In genomic region chr15:73753250-73754130, GRCh38 we compare ENCODE assay signal across 8 cellular contexts. TPM values are rescaled to one million over a fixed set of nuclear protein-coding genes. Genes with fewer than 3 reads are reported as not detected.
DNase-seq lines count a peak whose midpoint lies in the region; FAIRE-seq and TF ChIP-seq lines count a peak whose summit lies in the region.

INSYN1 (minus strand) TSS chr15:73753351; CDS start chr15:73751130, 2,221 bp downstream.

- H3K9me1 ChIP-seq in keratinocyte (ENCODE audit: control insufficient read depth, extremely low read depth, insufficient read depth, low read length), result no peaks in the 10 kb centered on the region

- H4K20me1 ChIP-seq in keratinocyte (ENCODE audit: control insufficient read depth, extremely low read depth, insufficient read depth, low read length), result peaks cover 4% of the 10 kb centered on the region

- H3K9ac ChIP-seq in HUES48 (ENCODE audit: low read depth, low read length) (no peak within 1 kb of the TSS), keratinocyte (ENCODE audit: control insufficient read depth, extremely low read depth, insufficient read depth, low read length) (no peak within 1 kb of the TSS)

- WGBS in stomach, 5 donors, result 13 to 42% (median 24%) methylated on average over 10 to 44 of the region's 44 CpGs

- FAIRE-seq in keratinocyte (lab: Jason Lieb, UNC), result no peak

- dilution Hi-C loops in keratinocyte (cut with MboI; ENCODE audit: extremely low pct_ligation_motif_present, low sequenced_read_pairs), result no loop called here

- intact Hi-C loops in stomach (cut with DNase I; ENCODE audit: low total_unique reads), result no loop called here

- no peak for TF ChIP-seq CTCF in choroid plexus epithelial cell (conservative IDR thresholded peaks at IDR 0.05; ENCODE audit: low read depth, low read length)
- no peak for TF ChIP-seq CTCF in keratinocyte (optimal IDR thresholded peaks at IDR 0.05 in 1 of 3, IDR thresholded peaks at IDR 0.05 in 1 of 3, conservative IDR thresholded peaks at IDR 0.05 in 1 of 3; ENCODE audit: extremely low read depth in 1 of 3, insufficient read depth in 2 of 3, low read length in 3 of 3)
- TF ChIP-seq CTCF in stomach (IDR thresholded peaks at IDR 0.05), result no peak

- H3K4me2 ChIP-seq in keratinocyte (ENCODE audit: control insufficient read depth, extremely low read depth, insufficient read depth, low read depth, low read length), result peak within 1 kb of the TSS; percentile 56

- H3K27ac ChIP-seq in HUES48 (ENCODE audit: low read depth, low read length) (no peak within 1 kb of the TSS), keratinocyte (ENCODE audit: control insufficient read depth, insufficient read depth, low read length) (no peak within 1 kb of the TSS), stomach (peak within 1 kb of the TSS in 2 of 5 donors; percentile 34 to 74)

- peak within 1 kb of the TSS; percentile 72 for H3K4me3 ChIP-seq in HUES48 (ENCODE audit: low read depth, low read length)
- H3K4me3 ChIP-seq in choroid plexus epithelial cell (ENCODE audit: low read depth, low read length), result peak within 1 kb of the TSS; percentile 46
- peak within 1 kb of the TSS; percentile 19 to 48 (median 27) for H3K4me3 ChIP-seq in keratinocyte (ENCODE audit: control insufficient read depth in 2 of 3, extremely low read depth in 1 of 3, insufficient read depth in 2 of 3, low read depth in 1 of 3, low read length in 3 of 3)
- H3K4me3 ChIP-seq in stomach, result peak within 1 kb of the TSS; percentile 55 to 64 (median 62)

- no peaks in the 10 kb centered on the region for H3K36me3 ChIP-seq in HUES48 (ENCODE audit: control insufficient read depth, insufficient read depth, low read length)
- H3K36me3 ChIP-seq in keratinocyte (ENCODE audit: control insufficient read depth in 2 of 2, extremely low read depth in 1 of 2, insufficient read depth in 2 of 2, low read length in 2 of 2), result no peaks in the 10 kb centered on the region
- no peaks in the 10 kb centered on the region for H3K36me3 ChIP-seq in stomach

- H3K9me3 ChIP-seq in HUES48 (ENCODE audit: control insufficient read depth, insufficient read depth, low read length), result no peaks in the 10 kb centered on the region
- no peaks in the 10 kb centered on the region for H3K9me3 ChIP-seq in keratinocyte (ENCODE audit: control insufficient read depth, low read depth, low read length)
- no peaks in the 10 kb centered on the region for H3K9me3 ChIP-seq in stomach

- no peak for TF ChIP-seq POLR2A in stomach (IDR thresholded peaks at IDR 0.05)

- no peak for TF ChIP-seq EP300 in stomach (IDR thresholded peaks at IDR 0.05)

- DNase-seq in choroid plexus epithelial cell (ENCODE audit: low read depth) (peak; percentile 48), keratinocyte (ENCODE audit: low read depth, low spot score) (no peak), stomach (peak; percentile 47), amniotic stem cell (lab: John Stamatoyannopoulos, UW) (no peak), GM19238 (ENCODE audit: insufficient read length, low spot score) (no peak), GOT3 (lab: John Stamatoyannopoulos, UW) (no peak), DMS114 treated with DMSO at 0.1 percent for 48 hours (lab: John Stamatoyannopoulos, UW; ENCODE audit: unreplicated experiment) (no peak)

- H3K79me2 ChIP-seq in keratinocyte (ENCODE audit: control insufficient read depth, insufficient read depth, low read length), result no peaks in the 10 kb centered on the region

- no peak within 1 kb of the TSS for H2AFZ ChIP-seq in keratinocyte (ENCODE audit: control insufficient read depth, low read length)

- H3K4me1 ChIP-seq in HUES48 (ENCODE audit: control insufficient read depth, insufficient read depth, low read length) (peaks cover 17% of the 10 kb centered on the region), keratinocyte (ENCODE audit: control insufficient read depth, extremely low read depth, insufficient read depth, low read length) (no peaks in the 10 kb centered on the region), stomach (peaks cover 10 to 37% (median 18%) of the 10 kb centered on the region in 4 donors)

- H3K27me3 ChIP-seq in HUES48 (ENCODE audit: control insufficient read depth, insufficient read depth, low read length) (peaks cover 30% of the 10 kb centered on the region), keratinocyte (ENCODE audit: control insufficient read depth, extremely low read depth, insufficient read depth, low read length) (peaks cover 76% of the 10 kb centered on the region), stomach (peaks cover 4 to 70% (median 29%) of the 10 kb centered on the region in 3 donors)

RNA-seq across cellular contexts. Expression of gene INSYN1, which starts in this region (rescaled TPM):
- 0.26 to 1.5 TPM (median 0.47 TPM) in 3 replicates for polyA plus RNA-seq in keratinocyte
- polyA plus RNA-seq in keratinocyte (2011; ENCODE audit: low read depth), result 4.9 TPM
- polyA plus RNA-seq in keratinocyte (2011; cell fraction: cytosol; rRNA removed), result 0.53 and 1.5 TPM in 2 replicates
- polyA plus RNA-seq in keratinocyte (2011; cell fraction: nucleus; rRNA removed), result 1.1 and 1.4 TPM in 2 replicates
- polyA plus RNA-seq in keratinocyte (2012; ENCODE audit: low replicate concordance), result 0.31 and 5.3 TPM in 2 replicates
- polyA minus RNA-seq in keratinocyte, result 0.45 to 2.1 TPM in 2 of 3 replicates, not detected in the other
- polyA minus RNA-seq in keratinocyte (2011; cell fraction: cytosol; rRNA and poly(A)+ RNA removed), result 2.7 TPM
- 0.74 and 1.5 TPM in 2 replicates for polyA minus RNA-seq in keratinocyte (2011; cell fraction: nucleus; rRNA and poly(A)+ RNA removed)
- 10 to 100 TPM in 2 of 5 donors, 1 to 10 TPM in 2, under 1 TPM in 1; 0.14 to 39.7 (median 9.3) TPM for total RNA-seq in stomach
- polyA plus RNA-seq in stomach, result 10 to 100 TPM in 1 of 3 donors, 1 to 10 TPM in 2; 2.0 to 11.3 (median 5.6) TPM

Comparison
In these comparisons a context has a peak if more than half of its experiments do, and no peak if none do; other contexts are left out.
1. DNase-seq: peak in choroid plexus epithelial cell (single experiment) and stomach (single experiment); none in keratinocyte (single experiment), amniotic stem cell (single experiment), GM19238 (single experiment), GOT3 (single experiment) and DMS114 treated with DMSO at 0.1 percent for 48 hours (single experiment).
2. Peak in every context shown above with its lines, with median percentiles within 50 percentile points of each other: H3K4me3 ChIP-seq.